ENCODE assay signal across 2 cellular contexts in genomic region chr14:68172664-68173063, GRCh38.
TF ChIP-seq lines count a peak whose summit lies in the region.

No MANE protein-coding gene starts in this region.

TF ChIP-seq in HCT116, 20 proteins besides CTCF, POLR2A, EP300 and RAD21 (continued from another document):
- TF ChIP-seq REST (IDR thresholded peaks at IDR 0.05; ENCODE audit: low read depth), result no peak
- TF ChIP-seq TCF7L2 (IDR thresholded peaks at IDR 0.05; ENCODE audit: borderline replicate concordance, extremely low read depth, insufficient read depth, insufficient read length), result no peak
- TF ChIP-seq YY1 (IDR thresholded peaks at IDR 0.05; ENCODE audit: extremely low read depth, insufficient replicate concordance, low read depth, low read length), result no peak
- no peak for TF ChIP-seq EZH2 (IDR thresholded peaks at IDR 0.05)
- peak; percentile 70 for TF ChIP-seq SP1 (IDR thresholded peaks at IDR 0.05; ENCODE audit: low read depth)

TF ChIP-seq in SK-N-SH, 30 proteins besides CTCF, POLR2A, EP300 and RAD21 (continued from another document):
- peak; percentile 37 for TF ChIP-seq PBX3 (IDR thresholded peaks at IDR 0.05)
